14 cellular contexts compared by ENCODE assay signal in genomic region chr16:28165549-28166046, GRCh38. TPM values are rescaled to one million over a fixed set of nuclear protein-coding genes. Genes with fewer than 3 reads are reported as not detected.
DNase-seq lines count a peak whose midpoint lies in the region; ATAC-seq and TF ChIP-seq lines count a peak whose summit lies in the region.
"Had no signal": no experiment of that assay in that cellular context is flagged by ENCODE, and none has a peak within 500 bp of the region (broad histone marks: within the 10 kb centered on the region; RNA-seq: fewer than 3 reads in every experiment).

No MANE protein-coding gene starts in this region.

- H3K18ac ChIP-seq in IMR-90 (ENCODE audit: low read depth, low read length): no peak overlapping the region

- H3K9me3 ChIP-seq in IMR-90 (ENCODE audit: control insufficient read depth, insufficient read depth, low read length) (no peaks in the 10 kb centered on the region), SJCRH30 (replicated peaks) (no peaks in the 10 kb centered on the region)
- H3K9me3 ChIP-seq: right atrium auricular region had no signal

- H3K4me1 Mint-ChIP-seq in activated T-helper 1 cell treated with anti-CD3 and anti-CD28 coated beads, Interleukin-12 subunit alpha, Interleukin-12 subunit beta, Interleukin-2, Interleukin-4 antibody, amounts not matched to agents 30 ng/mL and 10 ng/mL and 1 ng/mL, durations not matched to agents 14 hours and 24 hours and 36 hours (ENCODE audit: low read depth): peaks cover 75% of the 10 kb centered on the region
- peaks cover 52 to 70% (median 70%) of the 10 kb centered on the region in 3 donors for H3K4me1 Mint-ChIP-seq in naive B cell

- H4K91ac ChIP-seq in IMR-90 (ENCODE audit: insufficient read depth, low read depth, low read length): no peak overlapping the region

- H3K36me3 Mint-ChIP-seq in activated T-helper 1 cell treated with anti-CD3 and anti-CD28 coated beads, Interleukin-12 subunit alpha, Interleukin-12 subunit beta, Interleukin-2, Interleukin-4 antibody, amounts not matched to agents 30 ng/mL and 10 ng/mL and 1 ng/mL, durations not matched to agents 14 hours and 24 hours and 36 hours (ENCODE audit: low read depth): peaks cover 48% of the 10 kb centered on the region
- H3K36me3 Mint-ChIP-seq in naive B cell: peaks cover 23 to 34% of the 10 kb centered on the region in 2 donors

- no peaks in the 10 kb centered on the region for H3K27me3 ChIP-seq in IMR-90 (ENCODE audit: control insufficient read depth, insufficient read depth, low read length)
- H3K27me3 ChIP-seq in SJCRH30: no peaks in the 10 kb centered on the region
- H3K27me3 ChIP-seq: right atrium auricular region had no signal

- no peak overlapping the region for H3K9ac ChIP-seq in IMR-90 (ENCODE audit: low read depth, low read length)

- peak overlapping the region; percentile 47; the same call in 1 of the 2 replicates for H3K27ac ChIP-seq in IMR-90 (ENCODE audit: insufficient read depth, low read length)
- no peak overlapping the region for H3K27ac ChIP-seq in SJCRH30
- H3K27ac ChIP-seq: right atrium auricular region had no signal

- no peak overlapping the region for H2AFZ ChIP-seq in IMR-90 (replicated peaks; ENCODE audit: low read length, poor library complexity)

- POLR2A ChIA-PET in IMR-90 (lab: Charles Lee; ENCODE audit: unreplicated experiment): no interaction called here

- TF ChIP-seq RAD21 in IMR-90 (IDR thresholded peaks at IDR 0.05; ENCODE audit: low read length): no peak

- in situ Hi-C loops in IMR-90 (cut with MboI; ENCODE audit: low sequenced_read_pairs): loop anchor here (10.0 kb wide), 1 partner anchor 61 kb away; no protein-coding TSS in a partner anchor

- no peak overlapping the region for H3K56ac ChIP-seq in IMR-90 (ENCODE audit: extremely low read depth, insufficient read depth, low read length)

- H3K9me3 Mint-ChIP-seq in activated T-helper 1 cell treated with anti-CD3 and anti-CD28 coated beads, Interleukin-12 subunit alpha, Interleukin-12 subunit beta, Interleukin-2, Interleukin-4 antibody, amounts not matched to agents 30 ng/mL and 10 ng/mL and 1 ng/mL, durations not matched to agents 14 hours and 24 hours and 36 hours: no peaks in the 10 kb centered on the region
- H3K9me3 Mint-ChIP-seq in naive B cell: no peaks in the 10 kb centered on the region

- H4K8ac ChIP-seq in IMR-90 (ENCODE audit: low read depth in 2 of 2, low read length in 2 of 2): no peak overlapping the region

- no peak overlapping the region for H2AK9ac ChIP-seq in IMR-90 (replicated peaks; ENCODE audit: low read depth, low read length, poor library complexity)

- no peak overlapping the region for H4K5ac ChIP-seq in IMR-90 (ENCODE audit: low read depth, low read length)

- H3K9me1 ChIP-seq in IMR-90 (ENCODE audit: insufficient read depth, low read length): peaks cover 21% of the 10 kb centered on the region

- H2AK5ac ChIP-seq in IMR-90 (ENCODE audit: low read depth, low read length): no peak overlapping the region

- TF ChIP-seq CTCF in IMR-90 (conservative IDR thresholded peaks at IDR 0.05; ENCODE audit: low read depth, low read length): no peak

- peak overlapping the region; percentile 53 for H3K27ac Mint-ChIP-seq in activated T-helper 1 cell treated with anti-CD3 and anti-CD28 coated beads, Interleukin-12 subunit alpha, Interleukin-12 subunit beta, Interleukin-2, Interleukin-4 antibody, amounts not matched to agents 30 ng/mL and 10 ng/mL and 1 ng/mL, durations not matched to agents 14 hours and 24 hours and 36 hours
- H3K27ac Mint-ChIP-seq in naive B cell: peak overlapping the region; percentile 2 to 90 (median 79)

- no peak overlapping the region for H2BK20ac ChIP-seq in IMR-90 (ENCODE audit: low read depth, low read length)

- no TSS peak for BruUV-seq in IMR-90 (replicated peaks; lab: Mats Ljungman, UMichigan)

- intact Hi-C loops in IMR-90 (cut with micrococcal nuclease): loop anchor here (2.0 kb wide), 1 partner anchor 15 kb away; no protein-coding TSS in a partner anchor
- intact Hi-C loops in activated T-helper 1 cell treated with anti-CD3 and anti-CD28 coated beads, Interleukin-12 subunit alpha, Interleukin-12 subunit beta, Interleukin-2, Interleukin-4 antibody, amounts not matched to agents 30 ng/mL and 10 ng/mL and 1 ng/mL, durations not matched to agents 14 hours and 24 hours and 36 hours (cut with micrococcal nuclease): loop anchor here (1.0 kb wide), 2 partner anchors 22 to 28 kb away; no protein-coding TSS in a partner anchor

- peaks cover 8% of the 10 kb centered on the region; the same call in 1 of the 2 replicates for H4K20me1 ChIP-seq in IMR-90 (ENCODE audit: insufficient read depth, low read length)

- H2BK15ac ChIP-seq in IMR-90 (ENCODE audit: low read depth, low read length): no peak overlapping the region

- H3K23ac ChIP-seq in IMR-90 (ENCODE audit: low read depth, low read length): no peak overlapping the region

- H3K4me1 ChIP-seq in IMR-90 (ENCODE audit: control insufficient read depth, insufficient read depth, low read length) (peaks cover 11% of the 10 kb centered on the region), SJCRH30 (no peaks in the 10 kb centered on the region)

- H3K27me3 Mint-ChIP-seq in activated T-helper 1 cell treated with anti-CD3 and anti-CD28 coated beads, Interleukin-12 subunit alpha, Interleukin-12 subunit beta, Interleukin-2, Interleukin-4 antibody, amounts not matched to agents 30 ng/mL and 10 ng/mL and 1 ng/mL, durations not matched to agents 14 hours and 24 hours and 36 hours (ENCODE audit: insufficient read depth): no peaks in the 10 kb centered on the region
- H3K27me3 Mint-ChIP-seq in naive B cell: no peaks in the 10 kb centered on the region

- no peak overlapping the region for H2BK5ac ChIP-seq in IMR-90 (ENCODE audit: low read depth, low read length, poor library complexity, severe bottlenecking)

- TF ChIP-seq POLR2A in IMR-90 (IDR thresholded peaks at IDR 0.05; ENCODE audit: low read depth, low read length): no peak

- WGBS in IMR-90 (ENCODE audit: extremely low coverage in 2 of 2, insufficient read length in 1 of 2), 2 experiments: no CpG with 5 or more reads among the region's 2 CpGs

- peaks cover 55 to 88% of the 10 kb centered on the region in 2 experiments for H3K79me1 ChIP-seq in IMR-90 (ENCODE audit: low read depth in 1 of 2, low read length in 2 of 2)

- CTCF ChIA-PET in IMR-90 (lab: Yijun Ruan, JAX): no interaction called here

- H3K14ac ChIP-seq in IMR-90 (replicated peaks; ENCODE audit: low read depth, low read length): no peak overlapping the region

- no peak overlapping the region for H3K4me3 Mint-ChIP-seq in activated T-helper 1 cell treated with anti-CD3 and anti-CD28 coated beads, Interleukin-12 subunit alpha, Interleukin-12 subunit beta, Interleukin-2, Interleukin-4 antibody, amounts not matched to agents 30 ng/mL and 10 ng/mL and 1 ng/mL, durations not matched to agents 14 hours and 24 hours and 36 hours
- peak overlapping the region; percentile 4 to 87 (median 66) for H3K4me3 Mint-ChIP-seq in naive B cell

- H2BK120ac ChIP-seq in IMR-90 (ENCODE audit: low read depth, low read length): no peak overlapping the region

- ATAC-seq in IMR-90 (ENCODE audit: low read depth) (no peak), naive B cell (ENCODE audit: low read depth in 2 of 2) (peak; percentile 62 to 65), HG02798 (IDR thresholded peaks at IDR 0.05; ENCODE audit: poor library complexity, unreplicated experiment) (no peak)
- ATAC-seq: left colon had no signal

- H3K36me3 ChIP-seq in IMR-90 (ENCODE audit: control insufficient read depth, insufficient read depth, low read length): peaks cover 39% of the 10 kb centered on the region
- peaks cover 35% of the 10 kb centered on the region for H3K36me3 ChIP-seq in SJCRH30

- DNase-seq in CD1c-positive myeloid dendritic cell (ENCODE audit: extremely low spot score): peak; percentile 49
- no peak for DNase-seq in IMR-90
- DNase-seq in activated T-helper 1 cell treated with anti-CD3 and anti-CD28 coated beads, Interleukin-12 subunit alpha, Interleukin-12 subunit beta, Interleukin-2, Interleukin-4 antibody, amounts not matched to agents 30 ng/mL and 10 ng/mL and 1 ng/mL, durations not matched to agents 14 hours and 24 hours and 36 hours (ENCODE audit: low spot score): no peak
- DNase-seq in naive B cell: peak; percentile 30
- DNase-seq in SJCRH30: no peak
- DNase-seq in NCI-H2227 (lab: John Stamatoyannopoulos, UW; ENCODE audit: unreplicated experiment): no peak
- no peak for DNase-seq in occipital lobe (lab: John Stamatoyannopoulos, UW)
- DNase-seq: cortex of kidney; left colon; SHP77; stimulated activated CD4-positive, alpha-beta T cell treated with anti-CD3 and anti-CD28 coated beads, Interleukin-1b, Interleukin-23, amount 100 ng/mL, for 48 hours; trophoblast cell had no signal

- H3K4ac ChIP-seq in IMR-90 (ENCODE audit: low read depth, low read length): no peak overlapping the region

- H3K4me3 ChIP-seq in IMR-90 (ENCODE audit: insufficient read depth, low read depth, low read length) (no peak overlapping the region), SJCRH30 (no peak overlapping the region)
- H3K4me3 ChIP-seq: right atrium auricular region had no signal

- dilution Hi-C loops in IMR-90 (cut with HindIII; ENCODE audit: low sequenced_read_pairs, unreplicated experiment): no loop called here

- no peak overlapping the region for H3K4me2 ChIP-seq in IMR-90 (ENCODE audit: low read depth, low read length)

TF ChIP-seq in IMR-90, 13 proteins besides CTCF, POLR2A, EP300 and RAD21 (continues in another document):
- no peak for TF ChIP-seq ELK1 (IDR thresholded peaks at IDR 0.05; ENCODE audit: borderline replicate concordance, low read depth, low read length)

RNA-seq across cellular contexts. Expression of gene XPO6, which starts 46.2 kb away (rescaled TPM):
- total RNA-seq in IMR-90 (2012; rRNA removed): 103 and 108 TPM in 2 replicates
- 184 and 202 TPM in 2 replicates for polyA plus RNA-seq in IMR-90 (2012; rRNA removed)
- 213 and 433 TPM in 2 replicates for polyA plus RNA-seq in IMR-90 (2012; cell fraction: cytosol; rRNA removed)
- polyA plus RNA-seq in IMR-90 (2012; cell fraction: nucleus; rRNA removed; ENCODE audit: low replicate concordance): 272 and 467 TPM in 2 replicates
- total RNA-seq in activated T-helper 1 cell treated with anti-CD3 and anti-CD28 coated beads, Interleukin-12 subunit alpha, Interleukin-12 subunit beta, Interleukin-2, Interleukin-4 antibody, amounts not matched to agents 30 ng/mL and 10 ng/mL and 1 ng/mL, durations not matched to agents 14 hours and 24 hours and 36 hours: 213 and 225 TPM in 2 replicates
- 10 to 100 TPM; 34.0 to 59.1 (median 56.1) TPM for polyA plus RNA-seq in naive B cell (ENCODE audit: low read depth in 6 of 6)
- total RNA-seq in SJCRH30 (2014; rRNA removed; shearing (Covaris generic)): 86.7 and 95.6 TPM in 2 replicates
- 66.4 TPM for total RNA-seq in occipital lobe

Comparison
In these comparisons a context has a peak if more than half of its experiments do, and no peak if none do; other contexts are left out.
1. DNase-seq: peak in CD1c-positive myeloid dendritic cell (single experiment) and naive B cell (single experiment); none in IMR-90 (single experiment), activated T-helper 1 cell treated with anti-CD3 and anti-CD28 coated beads, Interleukin-12 subunit alpha, Interleukin-12 subunit beta, Interleukin-2, Interleukin-4 antibody, amounts not matched to agents 30 ng/mL and 10 ng/mL and 1 ng/mL, durations not matched to agents 14 hours and 24 hours and 36 hours (single experiment), SJCRH30 (0 of 2), NCI-H2227 (single experiment) and occipital lobe (single experiment).
2. ATAC-seq: peak in naive B cell (2 of 2); none in IMR-90 (single experiment) and HG02798 (single experiment).